ENCODE assay signal across 24 cellular contexts in genomic region chr10:103600325-103600724, GRCh38.
"Had no signal": no experiment of that assay in that cellular context is flagged by ENCODE, and none has a peak within 500 bp of the region (broad histone marks: within the 10 kb centered on the region; RNA-seq: fewer than 3 reads in every experiment).

No MANE protein-coding gene starts in this region.

- H3K9me3 ChIP-seq: body of pancreas, left ventricle myocardium inferior, spleen had no signal

- H3K4me1 Mint-ChIP-seq: activated naive CD8-positive, alpha-beta T cell treated with anti-CD3 and anti-CD28 coated beads, Interleukin-2, amount 50 U/mL, for 24 hours; immature natural killer cell; natural killer cell had no signal

- H3K27me3 Mint-ChIP-seq: activated naive CD8-positive, alpha-beta T cell treated with anti-CD3 and anti-CD28 coated beads, Interleukin-2, amount 50 U/mL, for 24 hours; dendritic cell treated with granulocyte-macrophage colony-stimulating factor and Interleukin-4, amounts not matched to agents 40 ng/mL and 50 ng/mL, for 4 days had no signal

- H3K4me3 ChIP-seq: body of pancreas, hepatocyte, left ventricle myocardium inferior, spleen had no signal

- H3K27ac Mint-ChIP-seq: activated CD8-positive, alpha-beta T cell treated with anti-CD3 and anti-CD28 coated beads, Interleukin-2, amount 10 ng/mL, durations not matched to agents 7 days and 5 days; activated naive CD8-positive, alpha-beta T cell treated with anti-CD3 and anti-CD28 coated beads, Interleukin-2, amount 50 U/mL, for 24 hours; activated T-helper 1 cell treated with anti-CD3 and anti-CD28 coated beads, Interleukin-12 subunit alpha, Interleukin-12 subunit beta, Interleukin-2, Interleukin-4 antibody, amounts not matched to agents 30 ng/mL and 10 ng/mL and 1 ng/mL, durations not matched to agents 14 hours and 24 hours and 36 hours; dendritic cell treated with granulocyte-macrophage colony-stimulating factor and Interleukin-4, amounts not matched to agents 40 ng/mL and 50 ng/mL, for 4 days; immature natural killer cell; natural killer cell had no signal

- H3K4me3 Mint-ChIP-seq: activated CD8-positive, alpha-beta T cell treated with anti-CD3 and anti-CD28 coated beads, Interleukin-2, amount 10 ng/mL, durations not matched to agents 7 days and 5 days; activated naive CD8-positive, alpha-beta T cell treated with anti-CD3 and anti-CD28 coated beads, Interleukin-2, amount 50 U/mL, for 24 hours; activated T-helper 1 cell treated with anti-CD3 and anti-CD28 coated beads, Interleukin-12 subunit alpha, Interleukin-12 subunit beta, Interleukin-2, Interleukin-4 antibody, amounts not matched to agents 30 ng/mL and 10 ng/mL and 1 ng/mL, durations not matched to agents 14 hours and 24 hours and 36 hours; dendritic cell treated with granulocyte-macrophage colony-stimulating factor and Interleukin-4, amounts not matched to agents 40 ng/mL and 50 ng/mL, for 4 days; immature natural killer cell; natural killer cell had no signal

- DNase-seq: activated CD4-positive, alpha-beta T cell treated with anti-CD3 and anti-CD28 coated beads for 1 hour; activated CD4-positive, alpha-beta T cell treated with anti-CD3 and anti-CD28 coated beads, Interleukin-2, amount 50 U/mL, for 1 hour; activated CD8-positive, alpha-beta T cell treated with anti-CD3 and anti-CD28 coated beads, Interleukin-2, amount 10 ng/mL, durations not matched to agents 7 days and 5 days; activated gamma-delta T cell; activated naive CD4-positive, alpha-beta T cell treated with anti-CD3 and anti-CD28 coated beads, Interleukin-2, amount 50 U/mL, for 16 hours; activated naive CD8-positive, alpha-beta T cell treated with anti-CD3 and anti-CD28 coated beads, Interleukin-2, amount 50 U/mL, for 24 hours; anterior cingulate cortex; body of pancreas; effector memory CD4-positive, alpha-beta T cell; foreskin melanocyte; glutamatergic neuron; immature natural killer cell; kidney glomerular epithelial cell; left ventricle myocardium inferior; midbrain; natural killer cell; spleen; stimulated activated CD4-positive, alpha-beta T cell treated with anti-CD3 and anti-CD28 coated beads, Interleukin-4, amount 100 ng/mL, for 1 hour; stimulated activated naive CD4-positive, alpha-beta T cell; T-helper 1 cell; trophoblast cell had no signal

- H3K27me3 ChIP-seq: body of pancreas, hepatocyte, spleen had no signal

- H3K36me3 Mint-ChIP-seq: immature natural killer cell, natural killer cell had no signal

- H3K27ac ChIP-seq: left ventricle myocardium inferior, spleen had no signal

- H3K9me3 Mint-ChIP-seq: activated naive CD8-positive, alpha-beta T cell treated with anti-CD3 and anti-CD28 coated beads, Interleukin-2, amount 50 U/mL, for 24 hours; activated T-helper 1 cell treated with anti-CD3 and anti-CD28 coated beads, Interleukin-12 subunit alpha, Interleukin-12 subunit beta, Interleukin-2, Interleukin-4 antibody, amounts not matched to agents 30 ng/mL and 10 ng/mL and 1 ng/mL, durations not matched to agents 14 hours and 24 hours and 36 hours; dendritic cell treated with granulocyte-macrophage colony-stimulating factor and Interleukin-4, amounts not matched to agents 40 ng/mL and 50 ng/mL, for 4 days; immature natural killer cell; natural killer cell had no signal

- ATAC-seq: activated CD8-positive, alpha-beta T cell treated with anti-CD3 and anti-CD28 coated beads, Interleukin-2, amount 10 ng/mL, durations not matched to agents 7 days and 5 days; activated naive CD8-positive, alpha-beta T cell treated with anti-CD3 and anti-CD28 coated beads, Interleukin-2, amount 50 U/mL, for 24 hours; body of pancreas; natural killer cell had no signal
